Comparison of ENCODE assay signal across 9 cellular contexts in the genomic region with DNA sequence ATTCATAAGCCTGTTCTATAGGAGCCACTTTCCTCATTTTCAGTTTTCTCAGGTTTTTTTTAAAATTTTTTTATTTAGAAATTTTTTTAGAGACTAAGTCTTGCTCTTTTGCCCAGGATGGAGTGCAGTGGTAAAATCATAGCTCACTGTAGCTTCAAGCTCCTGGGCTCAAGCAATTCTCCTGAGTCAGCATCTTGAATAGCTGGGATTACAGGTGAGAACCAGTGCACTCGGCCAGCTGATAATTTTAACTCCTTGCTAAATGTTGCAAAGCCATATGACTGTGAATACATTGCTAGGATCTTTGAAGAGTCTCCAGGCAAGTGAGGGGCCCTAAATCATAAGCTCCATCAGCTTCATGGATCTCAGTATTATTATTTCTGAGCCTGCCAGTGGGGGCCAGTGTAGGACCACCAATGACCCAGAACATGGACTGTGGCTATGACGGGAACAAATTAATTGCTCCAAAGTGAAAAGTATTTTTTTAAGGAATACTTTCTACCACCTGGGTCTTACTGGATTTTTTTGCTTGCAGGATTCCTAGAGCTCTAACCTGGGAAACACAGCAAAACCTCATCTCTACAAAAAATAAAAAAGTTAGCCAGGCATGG. TPM values are rescaled to one million over a fixed set of nuclear protein-coding genes. Genes with fewer than 3 reads are reported as not detected.
DNase-seq lines count a peak whose midpoint lies in the region; ATAC-seq and TF ChIP-seq lines count a peak whose summit lies in the region.
"Had no signal": no experiment of that assay in that cellular context is flagged by ENCODE, and none has a peak within 500 bp of the region (broad histone marks: within the 10 kb centered on the region; RNA-seq: fewer than 3 reads in every experiment).

No MANE protein-coding gene starts in this region.

- no peak overlapping the region for H3K27ac ChIP-seq in trophoblast cell (ENCODE audit: low read depth, low read length)

- no peak overlapping the region for H2BK120ac ChIP-seq in trophoblast cell (ENCODE audit: insufficient read depth, low read length, poor library complexity)

- no peak overlapping the region for H3K27ac Mint-ChIP-seq in endothelial cell (ENCODE audit: unreplicated experiment)
- H3K27ac Mint-ChIP-seq in stimulated activated effector memory CD8-positive, alpha-beta T cell treated with anti-CD3 and anti-CD28 coated beads, Interleukin-12 subunit alpha, Interleukin-12 subunit beta, amount 100 ng/mL, for 72 hours = no peak overlapping the region
- H3K27ac Mint-ChIP-seq in stimulated activated memory B cell treated with anti-CD40 and anti-IgM and Interleukin-4, amounts not matched to agents 10 μg/mL and 1 μg/mL and 100 μg/mL, for 72 hours = no peak overlapping the region
- H3K27ac Mint-ChIP-seq: activated naive CD4-positive, alpha-beta T cell treated with anti-CD3 and anti-CD28 coated beads, Interleukin-2, amount 50 U/mL, for 24 hours had no signal

- intact Hi-C loops in left ventricle myocardium superior (cut with micrococcal nuclease) = no loop called here
- intact Hi-C loops in Right ventricle myocardium inferior (cut with DNase I) = loop anchor here (5.0 kb wide), 1 partner anchor 116 kb away; no protein-coding TSS in a partner anchor

- H3K9ac ChIP-seq in trophoblast cell (ENCODE audit: low read length) = no peak overlapping the region

- no peak overlapping the region for H2AK5ac ChIP-seq in trophoblast cell (ENCODE audit: low read length)

- no peak overlapping the region for H3K18ac ChIP-seq in trophoblast cell (ENCODE audit: low read length)

- no peaks in the 10 kb centered on the region for H3K9me3 Mint-ChIP-seq in endothelial cell (ENCODE audit: unreplicated experiment)
- H3K9me3 Mint-ChIP-seq in stimulated activated effector memory CD8-positive, alpha-beta T cell treated with anti-CD3 and anti-CD28 coated beads, Interleukin-12 subunit alpha, Interleukin-12 subunit beta, amount 100 ng/mL, for 72 hours = no peaks in the 10 kb centered on the region
- no peaks in the 10 kb centered on the region for H3K9me3 Mint-ChIP-seq in stimulated activated memory B cell treated with anti-CD40 and anti-IgM and Interleukin-4, amounts not matched to agents 10 μg/mL and 1 μg/mL and 100 μg/mL, for 72 hours
- H3K9me3 Mint-ChIP-seq: activated naive CD4-positive, alpha-beta T cell treated with anti-CD3 and anti-CD28 coated beads, Interleukin-2, amount 50 U/mL, for 24 hours had no signal

- no peak overlapping the region for H3K4me3 ChIP-seq in trophoblast cell (ENCODE audit: low read depth, low read length)

- TF ChIP-seq CTCF in endothelial cell (IDR thresholded peaks at IDR 0.05; ENCODE audit: unreplicated experiment) = no peak

- H3K36me3 Mint-ChIP-seq in endothelial cell (ENCODE audit: low read depth, unreplicated experiment) = peaks cover 2% of the 10 kb centered on the region
- H3K36me3 Mint-ChIP-seq in stimulated activated effector memory CD8-positive, alpha-beta T cell treated with anti-CD3 and anti-CD28 coated beads, Interleukin-12 subunit alpha, Interleukin-12 subunit beta, amount 100 ng/mL, for 72 hours = no peaks in the 10 kb centered on the region
- no peaks in the 10 kb centered on the region for H3K36me3 Mint-ChIP-seq in stimulated activated memory B cell treated with anti-CD40 and anti-IgM and Interleukin-4, amounts not matched to agents 10 μg/mL and 1 μg/mL and 100 μg/mL, for 72 hours
- H3K36me3 Mint-ChIP-seq: activated naive CD4-positive, alpha-beta T cell treated with anti-CD3 and anti-CD28 coated beads, Interleukin-2, amount 50 U/mL, for 24 hours had no signal

- H3K36me3 ChIP-seq in trophoblast cell (ENCODE audit: control insufficient read depth in 1 of 2, insufficient read depth in 2 of 2, low read length in 2 of 2) = no peaks in the 10 kb centered on the region

- no peak overlapping the region for H3K23ac ChIP-seq in trophoblast cell (ENCODE audit: low read length)

- H3K4me3 Mint-ChIP-seq in endothelial cell (ENCODE audit: unreplicated experiment) = no peak overlapping the region
- H3K4me3 Mint-ChIP-seq in stimulated activated effector memory CD8-positive, alpha-beta T cell treated with anti-CD3 and anti-CD28 coated beads, Interleukin-12 subunit alpha, Interleukin-12 subunit beta, amount 100 ng/mL, for 72 hours = no peak overlapping the region
- H3K4me3 Mint-ChIP-seq in stimulated activated memory B cell treated with anti-CD40 and anti-IgM and Interleukin-4, amounts not matched to agents 10 μg/mL and 1 μg/mL and 100 μg/mL, for 72 hours = no peak overlapping the region
- H3K4me3 Mint-ChIP-seq: activated naive CD4-positive, alpha-beta T cell treated with anti-CD3 and anti-CD28 coated beads, Interleukin-2, amount 50 U/mL, for 24 hours had no signal

- H3K79me1 ChIP-seq in trophoblast cell (ENCODE audit: low read length) = no peaks in the 10 kb centered on the region

- no peak overlapping the region for H3K14ac ChIP-seq in trophoblast cell (ENCODE audit: low read length)

- no CpG with 5 or more reads among the region's 2 CpGs for WGBS in trophoblast cell (ENCODE audit: extremely low coverage, insufficient coverage, insufficient read length)

- no peak overlapping the region for H3K4ac ChIP-seq in trophoblast cell (ENCODE audit: low read depth, low read length)

- no peaks in the 10 kb centered on the region for H3K79me2 ChIP-seq in trophoblast cell (ENCODE audit: control insufficient read depth, insufficient read depth, low read length, poor library complexity)

- no peak overlapping the region for H4K8ac ChIP-seq in trophoblast cell (ENCODE audit: low read depth, low read length)

- H4K91ac ChIP-seq in trophoblast cell (ENCODE audit: low read depth, low read length) = no peak overlapping the region

- H3K27me3 ChIP-seq in trophoblast cell (ENCODE audit: insufficient read depth, low read length) = no peaks in the 10 kb centered on the region

- no peaks in the 10 kb centered on the region for H3K4me1 ChIP-seq in trophoblast cell (ENCODE audit: control insufficient read depth in 1 of 2, insufficient read depth in 2 of 2, low read length in 2 of 2)

- ATAC-seq in left ventricle myocardium superior (peak; percentile 47), Right ventricle myocardium inferior (no peak)
- no peak for ATAC-seq in stimulated activated effector memory CD8-positive, alpha-beta T cell treated with anti-CD3 and anti-CD28 coated beads, Interleukin-12 subunit alpha, Interleukin-12 subunit beta, amount 100 ng/mL, for 72 hours
- no peak for ATAC-seq in stimulated activated memory B cell treated with anti-CD40 and anti-IgM and Interleukin-4, amounts not matched to agents 10 μg/mL and 1 μg/mL and 100 μg/mL, for 72 hours

- H2AFZ ChIP-seq in trophoblast cell (ENCODE audit: insufficient read depth, low read length, poor library complexity) = no peak overlapping the region

- peaks cover 6% of the 10 kb centered on the region for H3K4me1 Mint-ChIP-seq in endothelial cell (ENCODE audit: unreplicated experiment)
- peaks cover 7% of the 10 kb centered on the region for H3K4me1 Mint-ChIP-seq in stimulated activated effector memory CD8-positive, alpha-beta T cell treated with anti-CD3 and anti-CD28 coated beads, Interleukin-12 subunit alpha, Interleukin-12 subunit beta, amount 100 ng/mL, for 72 hours
- H3K4me1 Mint-ChIP-seq in stimulated activated memory B cell treated with anti-CD40 and anti-IgM and Interleukin-4, amounts not matched to agents 10 μg/mL and 1 μg/mL and 100 μg/mL, for 72 hours = peaks cover 3% of the 10 kb centered on the region

- H2BK12ac ChIP-seq in trophoblast cell (ENCODE audit: low read length) = no peak overlapping the region

- no peak overlapping the region for H3K4me2 ChIP-seq in trophoblast cell (ENCODE audit: low read length)

- no peak overlapping the region for H2BK5ac ChIP-seq in trophoblast cell (ENCODE audit: low read depth, low read length, poor library complexity)

- H3K9me3 ChIP-seq in trophoblast cell (ENCODE audit: insufficient read depth, low read depth, low read length) = no peaks in the 10 kb centered on the region

- no peaks in the 10 kb centered on the region for H3K27me3 Mint-ChIP-seq in endothelial cell (ENCODE audit: unreplicated experiment)
- H3K27me3 Mint-ChIP-seq in stimulated activated memory B cell treated with anti-CD40 and anti-IgM and Interleukin-4, amounts not matched to agents 10 μg/mL and 1 μg/mL and 100 μg/mL, for 72 hours = no peaks in the 10 kb centered on the region
- H3K27me3 Mint-ChIP-seq: activated naive CD4-positive, alpha-beta T cell treated with anti-CD3 and anti-CD28 coated beads, Interleukin-2, amount 50 U/mL, for 24 hours had no signal

- H4K12ac ChIP-seq in trophoblast cell (ENCODE audit: low read depth, low read length) = no peak overlapping the region

- DNase-seq in left ventricle myocardium superior = no peak
- DNase-seq in Right ventricle myocardium inferior (ENCODE audit: missing footprints) = no peak
- DNase-seq in NCI-H774 (lab: John Stamatoyannopoulos, UW) = peak; percentile 18
- peak; percentile 42 for DNase-seq in endothelial cell (ENCODE audit: low spot score)
- DNase-seq in stimulated activated effector memory CD8-positive, alpha-beta T cell treated with anti-CD3 and anti-CD28 coated beads, Interleukin-12 subunit alpha, Interleukin-12 subunit beta, amount 100 ng/mL, for 72 hours (ENCODE audit: low spot score in 2 of 2) = no peak
- DNase-seq in nucleus accumbens (lab: John Stamatoyannopoulos, UW) = no peak
- no peak for DNase-seq in trophoblast cell

RNA-seq across cellular contexts. Expression of a gene that starts 5.7 kb away (rescaled TPM):
- total RNA-seq in left ventricle myocardium superior (30.5 TPM), Right ventricle myocardium inferior (31.5 TPM), endothelial cell (ENCODE audit: unreplicated experiment) (37.9 TPM)
- polyA plus RNA-seq in trophoblast cell (2013) = 31.6 and 31.8 TPM in 2 replicates

RNA-seq across cellular contexts. Expression of a gene that starts 14.7 kb away (rescaled TPM):
- total RNA-seq in left ventricle myocardium superior = 183 TPM
- 195 TPM for total RNA-seq in Right ventricle myocardium inferior
- 260 TPM for total RNA-seq in endothelial cell (ENCODE audit: unreplicated experiment)
- polyA plus RNA-seq in trophoblast cell (2013) = 701 and 742 TPM in 2 replicates

RNA-seq across cellular contexts. Expression of a gene that starts 55.5 kb away (rescaled TPM):
- total RNA-seq in left ventricle myocardium superior = 9.0 TPM
- 8.3 TPM for total RNA-seq in Right ventricle myocardium inferior
- total RNA-seq in endothelial cell (ENCODE audit: unreplicated experiment) = 8.5 TPM
- 13.4 and 14.1 TPM in 2 replicates for polyA plus RNA-seq in trophoblast cell (2013)

Comparison
In these comparisons a context has a peak if more than half of its experiments do, and no peak if none do; other contexts are left out.
1. DNase-seq: peak in NCI-H774 (single experiment) and endothelial cell (single experiment); none in left ventricle myocardium superior (single experiment), Right ventricle myocardium inferior (single experiment), stimulated activated effector memory CD8-positive, alpha-beta T cell treated with anti-CD3 and anti-CD28 coated beads, Interleukin-12 subunit alpha, Interleukin-12 subunit beta, amount 100 ng/mL, for 72 hours (0 of 2), nucleus accumbens (0 of 56) and trophoblast cell (0 of 2).